Comparison of ENCODE assay signal across 21 cellular contexts in genomic region chr10:133186416-133187090, GRCh38. TPM values are rescaled to one million over a fixed set of nuclear protein-coding genes. Genes with fewer than 3 reads are reported as not detected.
DNase-seq lines count a peak whose midpoint lies in the region; ATAC-seq and TF ChIP-seq lines count a peak whose summit lies in the region.
"Had no signal": no experiment of that assay in that cellular context is flagged by ENCODE, and none has a peak within 500 bp of the region (broad histone marks: within the 10 kb centered on the region; RNA-seq: fewer than 3 reads in every experiment).

No MANE protein-coding gene starts in this region.

- no peaks in the 10 kb centered on the region for H3K9me3 ChIP-seq in CD4-positive, alpha-beta T cell (ENCODE audit: control insufficient read depth, low read length)
- H3K9me3 ChIP-seq: A549, Caco-2, HAP-1 had no signal

- DNase-seq in Right ventricle myocardium inferior (ENCODE audit: missing footprints) (peak; percentile 55), Right ventricle myocardium superior (no peak), SK-N-DZ (ENCODE audit: low spot score) (peak; percentile 17), left kidney (ENCODE audit: low read depth, low spot score) (peak; percentile 74), retina (peak; percentile 80), GM10266 (ENCODE audit: extremely low spot score) (no peak)
- no peak for DNase-seq in CD4-positive, alpha-beta T cell
- DNase-seq: C1 segment of cervical spinal cord; Caco-2; CD4-positive, CD25-positive, alpha-beta regulatory T cell; DMS153; DMS79; GDM1; GM23248 had no signal

- H3K4me3 Mint-ChIP-seq in CD4-positive, alpha-beta T cell = no peak overlapping the region
- H3K4me3 Mint-ChIP-seq: CD4-positive, CD25-positive, alpha-beta regulatory T cell had no signal

- no peaks in the 10 kb centered on the region for H3K9me3 Mint-ChIP-seq in CD4-positive, alpha-beta T cell

- H3K27ac Mint-ChIP-seq in CD4-positive, alpha-beta T cell = no peak overlapping the region
- H3K27ac Mint-ChIP-seq: CD4-positive, CD25-positive, alpha-beta regulatory T cell had no signal

- no peaks in the 10 kb centered on the region for H3K36me3 Mint-ChIP-seq in CD4-positive, alpha-beta T cell (ENCODE audit: low read depth)
- H3K36me3 Mint-ChIP-seq: CD4-positive, CD25-positive, alpha-beta regulatory T cell had no signal

- H3K27me3 Mint-ChIP-seq in CD4-positive, alpha-beta T cell = no peaks in the 10 kb centered on the region
- H3K27me3 Mint-ChIP-seq: CD4-positive, CD25-positive, alpha-beta regulatory T cell had no signal

- ATAC-seq in Right ventricle myocardium inferior = no peak
- ATAC-seq in Right ventricle myocardium superior (ENCODE audit: poor library complexity) = no peak
- ATAC-seq in GM21737 (IDR thresholded peaks at IDR 0.05; ENCODE audit: unreplicated experiment) = no peak
- ATAC-seq in CD4-positive, alpha-beta T cell (ENCODE audit: poor library complexity) = no peak

- intact Hi-C loops in Right ventricle myocardium inferior (cut with DNase I) = no loop called here
- intact Hi-C loops in Right ventricle myocardium superior (cut with DNase I) = no loop called here
- intact Hi-C loops in CD4-positive, alpha-beta T cell (cut with DNase I, micrococcal nuclease) = no loop called here

- no peaks in the 10 kb centered on the region for H3K27me3 ChIP-seq in CD4-positive, alpha-beta T cell (ENCODE audit: control insufficient read depth, insufficient read depth, low read length)

- CTCF ChIA-PET in CD4-positive, alpha-beta T cell (lab: Charles Lee) = no interaction called here

- POLR2A ChIA-PET in CD4-positive, alpha-beta T cell (lab: Charles Lee) = no interaction called here

- no peak for TF ChIP-seq CTCF in CD4-positive, alpha-beta T cell (IDR thresholded peaks at IDR 0.05)
- TF ChIP-seq CTCF in GM10266 (IDR thresholded peaks at IDR 0.05; ENCODE audit: control insufficient read depth, insufficient read depth, low read depth, missing control alignments) = no peak

- no peak overlapping the region for H3K27ac ChIP-seq in CD4-positive, alpha-beta T cell (ENCODE audit: low read depth, low read length)
- H3K27ac ChIP-seq: 22Rv1, A549, GM23248 had no signal

- no peaks in the 10 kb centered on the region for H3K4me1 Mint-ChIP-seq in CD4-positive, alpha-beta T cell (ENCODE audit: low read depth)
- H3K4me1 Mint-ChIP-seq: CD4-positive, CD25-positive, alpha-beta regulatory T cell had no signal

RNA-seq across cellular contexts. Expression of gene KNDC1, which starts 26.5 kb away (rescaled TPM):
- total RNA-seq in Right ventricle myocardium inferior = not detected
- total RNA-seq in Right ventricle myocardium superior = not detected
- polyA plus RNA-seq in SK-N-DZ (2014; cell fraction: cytosol; rRNA removed) = 0.07 and 0.33 TPM in 2 replicates
- 0.17 and 0.31 TPM in 2 replicates for polyA plus RNA-seq in SK-N-DZ (2014; cell fraction: nucleus; rRNA removed)
- not detected for total RNA-seq in CD4-positive, alpha-beta T cell
- total RNA-seq: Daoy had no signal
- polyA plus RNA-seq: CD4-positive, CD25-positive, alpha-beta regulatory T cell had no signal

RNA-seq across cellular contexts. Expression of gene UTF1, which starts 43.5 kb away (rescaled TPM):
- total RNA-seq in Right ventricle myocardium inferior = not detected
- not detected for total RNA-seq in Right ventricle myocardium superior
- polyA plus RNA-seq in SK-N-DZ (2014; cell fraction: cytosol; rRNA removed) = not detected in 2 replicates
- not detected in 2 replicates for polyA plus RNA-seq in SK-N-DZ (2014; cell fraction: nucleus; rRNA removed)
- total RNA-seq in CD4-positive, alpha-beta T cell = not detected
- total RNA-seq: Caco-2; CD4-positive, CD25-positive, alpha-beta regulatory T cell; Daoy; GM23248; H4; HT-29 had no signal
- polyA plus RNA-seq: A549; CD4-positive, CD25-positive, alpha-beta regulatory T cell; GM23248 had no signal

RNA-seq across cellular contexts. Expression of gene VENTX, which starts 51.1 kb away (rescaled TPM):
- total RNA-seq in Right ventricle myocardium inferior = 0.54 TPM
- 0.43 TPM for total RNA-seq in Right ventricle myocardium superior
- polyA plus RNA-seq in SK-N-DZ (2014; cell fraction: cytosol; rRNA removed) = not detected in 2 replicates
- not detected in 2 replicates for polyA plus RNA-seq in SK-N-DZ (2014; cell fraction: nucleus; rRNA removed)
- total RNA-seq in CD4-positive, alpha-beta T cell = under 1 TPM; 0.11 to 0.14 TPM
- total RNA-seq: Caco-2; CD4-positive, CD25-positive, alpha-beta regulatory T cell; Daoy; GM23248; H4; HT-29 had no signal
- polyA plus RNA-seq: A549; CD4-positive, CD25-positive, alpha-beta regulatory T cell; GM23248 had no signal

Comparison
In these comparisons a context has a peak if more than half of its experiments do, and no peak if none do; other contexts are left out.
1. DNase-seq: peak in Right ventricle myocardium inferior (single experiment), SK-N-DZ (single experiment), left kidney (single experiment) and retina (single experiment); none in Right ventricle myocardium superior (single experiment), CD4-positive, alpha-beta T cell (0 of 10) and GM10266 (single experiment).